ENCODE assay signal across 26 cellular contexts in genomic region chr6:75344455-75344854, GRCh38.
"Had no signal": no experiment of that assay in that cellular context is flagged by ENCODE, and none has a peak within 500 bp of the region (broad histone marks: within the 10 kb centered on the region; RNA-seq: fewer than 3 reads in every experiment).

No MANE protein-coding gene starts in this region.

- H3K9me3 ChIP-seq: esophagus muscularis mucosa, gastrocnemius medialis, left ventricle myocardium inferior, lower lobe of right lung, neutrophil, suprapubic skin, thyroid gland, upper lobe of left lung, vagina had no signal

- H3K27ac ChIP-seq: epithelial cell of prostate, esophagus muscularis mucosa, gastrocnemius medialis, left ventricle myocardium inferior, lower lobe of right lung, neutrophil, suprapubic skin, thyroid gland, upper lobe of left lung, vagina had no signal

- H3K9me3 Mint-ChIP-seq: dendritic cell treated with granulocyte-macrophage colony-stimulating factor and Interleukin-4, amounts not matched to agents 40 ng/mL and 50 ng/mL, for 4 days; effector memory CD8-positive, alpha-beta T cell; immature natural killer cell; memory B cell; naive B cell; nephron progenitor cell; stimulated activated effector memory CD8-positive, alpha-beta T cell treated with anti-CD3 and anti-CD28 coated beads, Interleukin-12 subunit alpha, Interleukin-12 subunit beta, amount 100 ng/mL, for 72 hours had no signal

- H3K36me3 Mint-ChIP-seq: immature natural killer cell; memory B cell; naive B cell; stimulated activated effector memory CD8-positive, alpha-beta T cell treated with anti-CD3 and anti-CD28 coated beads, Interleukin-12 subunit alpha, Interleukin-12 subunit beta, amount 100 ng/mL, for 72 hours had no signal

- H3K4me3 ChIP-seq: esophagus muscularis mucosa, gastrocnemius medialis, left ventricle myocardium inferior, lower lobe of right lung, smooth muscle cell, suprapubic skin, thyroid gland, upper lobe of left lung, vagina had no signal

- ATAC-seq: effector memory CD8-positive, alpha-beta T cell; gastrocnemius medialis; lower lobe of right lung; right cardiac atrium; stimulated activated effector memory CD8-positive, alpha-beta T cell treated with anti-CD3 and anti-CD28 coated beads, Interleukin-12 subunit alpha, Interleukin-12 subunit beta, amount 100 ng/mL, for 72 hours; stimulated activated naive CD8-positive, alpha-beta T cell treated with anti-CD3 and anti-CD28 coated beads, Interleukin-15, Interleukin-2, amounts not matched to agents 100 U/mL and 50 U/mL, for 24 hours had no signal

- H3K36me3 ChIP-seq: gastrocnemius medialis, lower lobe of right lung, neutrophil, suprapubic skin, thyroid gland, upper lobe of left lung, vagina had no signal

- H3K4me1 Mint-ChIP-seq: immature natural killer cell, memory B cell, naive B cell had no signal

- FAIRE-seq: colon, keratinocyte had no signal

- H3K27me3 ChIP-seq: esophagus muscularis mucosa, gastrocnemius medialis, suprapubic skin, thyroid gland, upper lobe of left lung, vagina had no signal

- H3K4me3 Mint-ChIP-seq: dendritic cell treated with granulocyte-macrophage colony-stimulating factor and Interleukin-4, amounts not matched to agents 40 ng/mL and 50 ng/mL, for 4 days; effector memory CD8-positive, alpha-beta T cell; immature natural killer cell; memory B cell; naive B cell; nephron progenitor cell; stimulated activated effector memory CD8-positive, alpha-beta T cell treated with anti-CD3 and anti-CD28 coated beads, Interleukin-12 subunit alpha, Interleukin-12 subunit beta, amount 100 ng/mL, for 72 hours had no signal

- H3K4me2 ChIP-seq: smooth muscle cell had no signal

- DNase-seq: effector memory CD8-positive, alpha-beta T cell; gastrocnemius medialis; immature natural killer cell; left ventricle myocardium inferior; lower lobe of right lung; midbrain; naive B cell; nephron progenitor cell; right cardiac atrium; stimulated activated CD4-positive, alpha-beta T cell treated with anti-CD3 and anti-CD28 coated beads, Interleukin-4, amount 100 ng/mL, for 1 hour; stimulated activated CD8-positive, alpha-beta memory T cell treated with anti-CD3 and anti-CD28 coated beads, Interleukin-4, amount 100 ng/mL, for 48 hours; stimulated activated naive CD8-positive, alpha-beta T cell treated with anti-CD3 and anti-CD28 coated beads, Interleukin-15, Interleukin-2, amounts not matched to agents 100 U/mL and 50 U/mL, for 24 hours; thyroid gland; upper lobe of left lung had no signal

- H3K27ac Mint-ChIP-seq: dendritic cell treated with granulocyte-macrophage colony-stimulating factor and Interleukin-4, amounts not matched to agents 40 ng/mL and 50 ng/mL, for 4 days; effector memory CD8-positive, alpha-beta T cell; immature natural killer cell; memory B cell; nephron progenitor cell; progenitor cell of endocrine pancreas; stimulated activated effector memory CD8-positive, alpha-beta T cell treated with anti-CD3 and anti-CD28 coated beads, Interleukin-12 subunit alpha, Interleukin-12 subunit beta, amount 100 ng/mL, for 72 hours had no signal

- H3K27me3 Mint-ChIP-seq: progenitor cell of endocrine pancreas had no signal
